ENCODE assay signal across 2 cellular contexts in the genomic region with DNA sequence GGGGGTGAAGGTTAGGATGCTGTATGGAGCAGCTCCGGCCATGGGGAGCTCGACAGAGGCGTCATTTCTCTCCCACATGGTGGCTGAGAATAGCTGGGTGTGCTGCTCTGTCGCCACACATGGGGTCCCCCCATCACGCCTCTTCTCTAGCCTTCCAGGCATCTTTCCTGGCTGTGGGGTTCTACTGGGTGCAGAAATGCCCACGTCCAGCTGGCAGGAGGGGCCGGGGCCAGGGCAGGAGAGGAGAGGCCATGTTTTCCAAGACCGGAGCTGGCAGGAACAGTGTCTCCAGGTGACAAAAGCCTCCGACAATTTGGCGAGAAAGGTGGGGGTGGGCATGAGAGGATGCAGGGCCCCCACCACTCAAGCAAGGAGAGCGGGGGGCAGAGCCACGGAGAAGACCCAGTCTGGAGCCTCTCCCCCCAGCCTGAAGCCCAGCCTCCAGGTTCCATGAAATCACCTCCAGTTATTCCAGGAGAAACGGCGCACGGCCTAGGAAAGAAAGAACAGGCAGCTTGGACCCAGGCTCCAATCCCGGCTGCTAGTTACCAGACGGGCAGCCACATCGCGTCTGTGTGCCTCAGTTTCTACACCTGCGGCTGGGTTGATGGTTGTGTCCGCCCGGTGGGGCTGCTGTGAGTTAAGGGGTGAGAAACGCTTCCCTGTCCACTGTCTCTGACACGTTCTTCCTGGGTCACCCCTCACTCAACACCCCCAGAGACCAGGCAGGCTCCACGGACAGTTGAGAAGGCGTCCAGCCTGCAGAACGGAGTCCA.
TF ChIP-seq lines count a peak whose summit lies in the region.

No MANE protein-coding gene starts in this region.

TF ChIP-seq in IMR-90, 13 proteins besides CTCF, POLR2A, EP300 and RAD21:
- no peak for TF ChIP-seq MAFK (IDR thresholded peaks at IDR 0.05; ENCODE audit: low read depth, low read length)
- TF ChIP-seq USF2 (IDR thresholded peaks at IDR 0.05; ENCODE audit: low read depth, low read length) = no peak
- no peak for TF ChIP-seq RCOR1 (IDR thresholded peaks at IDR 0.05; ENCODE audit: insufficient replicate concordance, low read length)
- no peak for TF ChIP-seq BHLHE40 (IDR thresholded peaks at IDR 0.05; ENCODE audit: low read depth, low read length)
- TF ChIP-seq RFX5 (IDR thresholded peaks at IDR 0.05; ENCODE audit: low read depth, low read length) = no peak
- no peak for TF ChIP-seq CHD1 (IDR thresholded peaks at IDR 0.05; ENCODE audit: low read depth, low read length)
- no peak for TF ChIP-seq MAZ (IDR thresholded peaks at IDR 0.05; ENCODE audit: borderline replicate concordance, low read depth, low read length)
- no peak for TF ChIP-seq FOS (IDR thresholded peaks at IDR 0.05; ENCODE audit: low read depth, low read length)
- TF ChIP-seq, protein P1, sequence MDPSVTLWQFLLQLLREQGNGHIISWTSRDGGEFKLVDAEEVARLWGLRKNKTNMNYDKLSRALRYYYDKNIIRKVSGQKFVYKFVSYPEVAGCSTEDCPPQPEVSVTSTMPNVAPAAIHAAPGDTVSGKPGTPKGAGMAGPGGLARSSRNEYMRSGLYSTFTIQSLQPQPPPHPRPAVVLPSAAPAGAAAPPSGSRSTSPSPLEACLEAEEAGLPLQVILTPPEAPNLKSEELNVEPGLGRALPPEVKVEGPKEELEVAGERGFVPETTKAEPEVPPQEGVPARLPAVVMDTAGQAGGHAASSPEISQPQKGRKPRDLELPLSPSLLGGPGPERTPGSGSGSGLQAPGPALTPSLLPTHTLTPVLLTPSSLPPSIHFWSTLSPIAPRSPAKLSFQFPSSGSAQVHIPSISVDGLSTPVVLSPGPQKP (IDR thresholded peaks at IDR 0.05; ENCODE audit: borderline replicate concordance, low read depth, low read length) = no peak
- TF ChIP-seq CEBPB (IDR thresholded peaks at IDR 0.05; ENCODE audit: low read depth, low read length) = no peak
- TF ChIP-seq MXI1 (IDR thresholded peaks at IDR 0.05; ENCODE audit: borderline replicate concordance, low read depth, low read length) = no peak
- TF ChIP-seq NFE2L2 (IDR thresholded peaks at IDR 0.05; ENCODE audit: low read depth, low read length) = no peak
- TF ChIP-seq SMC3 (IDR thresholded peaks at IDR 0.05; ENCODE audit: low read depth, low read length) = no peak

TF ChIP-seq in HepG2, 621 proteins besides CTCF, POLR2A, EP300 and RAD21:
- TF ChIP-seq SRSF9 (IDR thresholded peaks at IDR 0.05; ENCODE audit: borderline replicate concordance, insufficient read depth, low read depth, low read length, poor library complexity, severe bottlenecking) (no peak), ZNF382 (CRISPR knock-in tag; IDR thresholded peaks at IDR 0.05; ENCODE audit: borderline replicate concordance) (no peak), GATAD1 (CRISPR knock-in tag; IDR thresholded peaks at IDR 0.05) (no peak), RERE (CRISPR knock-in tag; IDR thresholded peaks at IDR 0.05; ENCODE audit: low read depth) (no peak), KDM1A (CRISPR knock-in tag; IDR thresholded peaks at IDR 0.05) (no peak), ZKSCAN8 (CRISPR knock-in tag; IDR thresholded peaks at IDR 0.05; ENCODE audit: borderline replicate concordance) (no peak), RARA (CRISPR knock-in tag; IDR thresholded peaks at IDR 0.05) (no peak), HIVEP1 (CRISPR knock-in tag; IDR thresholded peaks at IDR 0.05) (no peak), E2F2 (CRISPR knock-in tag; IDR thresholded peaks at IDR 0.05; ENCODE audit: borderline replicate concordance) (no peak)
TF ChIP-seq in HepG2: peak in this region for 0.
